1 cellular context compared by ENCODE assay signal in the genomic region with DNA sequence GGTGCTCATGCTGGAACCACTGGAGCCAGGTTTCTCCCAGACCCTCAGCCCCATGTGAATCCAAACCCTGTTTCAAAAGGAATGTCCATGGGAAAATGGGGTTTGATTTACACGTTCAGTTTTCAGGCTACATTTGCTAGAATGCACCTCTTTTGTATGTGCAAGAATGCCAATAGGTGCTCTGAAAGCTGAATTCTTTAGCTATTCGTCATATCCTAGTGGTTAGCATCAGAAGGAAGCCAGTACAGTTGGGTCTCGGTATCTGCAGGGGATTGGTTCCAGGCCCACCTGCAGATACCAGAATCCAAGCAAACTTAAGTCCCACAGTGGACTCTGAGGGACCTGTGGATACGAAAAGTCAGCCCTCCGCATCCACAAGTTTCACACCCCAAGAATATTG.
TF ChIP-seq lines count a peak whose summit lies in the region.

No MANE protein-coding gene starts in this region.

TF ChIP-seq in HEK293T, 16 proteins besides CTCF, POLR2A, EP300 and RAD21:
- TF ChIP-seq, protein P1, sequence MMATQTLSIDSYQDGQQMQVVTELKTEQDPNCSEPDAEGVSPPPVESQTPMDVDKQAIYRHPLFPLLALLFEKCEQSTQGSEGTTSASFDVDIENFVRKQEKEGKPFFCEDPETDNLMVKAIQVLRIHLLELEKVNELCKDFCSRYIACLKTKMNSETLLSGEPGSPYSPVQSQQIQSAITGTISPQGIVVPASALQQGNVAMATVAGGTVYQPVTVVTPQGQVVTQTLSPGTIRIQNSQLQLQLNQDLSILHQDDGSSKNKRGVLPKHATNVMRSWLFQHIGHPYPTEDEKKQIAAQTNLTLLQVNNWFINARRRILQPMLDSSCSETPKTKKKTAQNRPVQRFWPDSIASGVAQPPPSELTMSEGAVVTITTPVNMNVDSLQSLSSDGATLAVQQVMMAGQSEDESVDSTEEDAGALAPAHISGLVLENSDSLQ (IDR thresholded peaks at IDR 0.05) = no peak
- TF ChIP-seq ARNT (IDR thresholded peaks at IDR 0.05) (no peak), L3MBTL2 (conservative IDR thresholded peaks at IDR 0.05) (no peak), NFRKB (IDR thresholded peaks at IDR 0.05) (no peak), HDGF (IDR thresholded peaks at IDR 0.05; ENCODE audit: borderline replicate concordance) (no peak), FOXA1 (IDR thresholded peaks at IDR 0.05) (no peak), BHLHE40 (IDR thresholded peaks at IDR 0.05; ENCODE audit: borderline replicate concordance) (no peak), SP1 (IDR thresholded peaks at IDR 0.05) (no peak), ELF4 (IDR thresholded peaks at IDR 0.05) (no peak), FOXM1 (IDR thresholded peaks at IDR 0.05; ENCODE audit: borderline replicate concordance) (no peak), CTBP1 (IDR thresholded peaks at IDR 0.05; ENCODE audit: borderline replicate concordance) (no peak), ZNF384 (IDR thresholded peaks at IDR 0.05) (no peak), LEF1 (IDR thresholded peaks at IDR 0.05; ENCODE audit: borderline replicate concordance) (no peak), FOXK2 (IDR thresholded peaks at IDR 0.05) (no peak), TARDBP (IDR thresholded peaks at IDR 0.05) (no peak)
